13 cellular contexts compared by ENCODE assay signal in the genomic region with DNA sequence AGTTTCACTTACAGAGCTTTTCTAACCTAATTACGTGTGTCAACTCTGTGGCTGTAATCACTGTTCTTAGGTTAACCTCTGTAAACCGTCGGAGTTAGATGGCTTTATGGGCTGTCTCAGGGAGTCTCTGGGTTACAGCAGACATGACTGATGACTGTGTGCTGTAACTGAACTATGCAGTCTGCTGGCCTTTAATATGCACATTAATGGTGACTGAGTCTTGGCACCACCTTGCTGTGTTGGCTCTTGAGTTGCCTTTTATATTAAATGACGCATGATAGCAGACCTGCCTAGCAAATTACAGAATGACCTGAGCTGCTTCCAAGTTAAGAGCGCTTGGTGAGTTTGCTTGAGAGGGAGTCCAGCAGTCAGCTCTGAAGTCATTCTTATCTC.
A peak's percentile ranks its signal among the peaks of the same experiment; 100 is the strongest.
DNase-seq lines count a peak whose midpoint lies in the region; ATAC-seq and TF ChIP-seq lines count a peak whose summit lies in the region.
"Had no signal": no experiment of that assay in that cellular context is flagged by ENCODE, and none has a peak within 500 bp of the region (broad histone marks: within the 10 kb centered on the region; RNA-seq: fewer than 3 reads in every experiment).

No MANE protein-coding gene starts in this region.

- no peaks in the 10 kb centered on the region for H3K27me3 ChIP-seq in rectal smooth muscle tissue (ENCODE audit: control insufficient read depth, insufficient read depth, low read length)
- H3K27me3 ChIP-seq: Peyer's patch had no signal

- no peak overlapping the region for H3K27ac Mint-ChIP-seq in activated CD8-positive, alpha-beta T cell treated with anti-CD3 and anti-CD28 coated beads for 36 hours

- no peaks in the 10 kb centered on the region for H3K36me3 ChIP-seq in HEK293 (ENCODE audit: control insufficient read depth in 2 of 2, insufficient read depth in 1 of 2, low read length in 2 of 2)
- no peaks in the 10 kb centered on the region for H3K36me3 ChIP-seq in rectal smooth muscle tissue (ENCODE audit: control insufficient read depth, insufficient read depth, low read length)
- H3K36me3 ChIP-seq: Peyer's patch had no signal

- no peak for TF ChIP-seq CTCF in HEK293 (tag by site-specific recombination; IDR thresholded peaks at IDR 0.05)
- no peak for TF ChIP-seq CTCF in activated CD8-positive, alpha-beta T cell treated with anti-CD3 and anti-CD28 coated beads for 36 hours (IDR thresholded peaks at IDR 0.05)

- intact Hi-C loops in activated CD8-positive, alpha-beta T cell treated with anti-CD3 and anti-CD28 coated beads for 36 hours (cut with micrococcal nuclease): no loop called here

- peak; percentile 14 for DNase-seq in NCI-H2227 treated with DMSO at 0.1 percent for 48 hours (lab: John Stamatoyannopoulos, UW)
- no peak for DNase-seq in activated CD8-positive, alpha-beta T cell treated with anti-CD3 and anti-CD28 coated beads for 36 hours
- no peak for DNase-seq in HK-2 (ENCODE audit: unreplicated experiment)
- DNase-seq in activated naive CD4-positive, alpha-beta T cell treated with Interleukin-2 at 50 U/mL for 16 hours: no peak
- DNase-seq: activated CD4-positive, alpha-beta T cell treated with anti-CD3 and anti-CD28 coated beads, Interleukin-2, amount 50 U/mL, for 4 hours; foreskin fibroblast; stimulated activated naive CD8-positive, alpha-beta T cell treated with anti-CD3 and anti-CD28 coated beads, Interleukin-15, Interleukin-2, amounts not matched to agents 100 U/mL and 50 U/mL, for 24 hours had no signal

- H3K27ac ChIP-seq in HEK293 (ENCODE audit: extremely low read depth, low read depth, low read length) (no peak overlapping the region), rectal smooth muscle tissue (ENCODE audit: low read depth, low read length) (peak overlapping the region; percentile 38)
- H3K27ac ChIP-seq: KMS-11, Peyer's patch had no signal

- ATAC-seq in esophagus mucosa (peak; percentile 81), GM19351 (IDR thresholded peaks at IDR 0.05; ENCODE audit: unreplicated experiment) (no peak)
- ATAC-seq in activated CD8-positive, alpha-beta T cell treated with anti-CD3 and anti-CD28 coated beads for 36 hours: no peak
- ATAC-seq: stimulated activated naive CD8-positive, alpha-beta T cell treated with anti-CD3 and anti-CD28 coated beads, Interleukin-15, Interleukin-2, amounts not matched to agents 100 U/mL and 50 U/mL, for 24 hours had no signal

- no peaks in the 10 kb centered on the region for H3K36me3 Mint-ChIP-seq in activated CD8-positive, alpha-beta T cell treated with anti-CD3 and anti-CD28 coated beads for 36 hours (ENCODE audit: low read depth)

- no peaks in the 10 kb centered on the region for H3K9me3 Mint-ChIP-seq in activated CD8-positive, alpha-beta T cell treated with anti-CD3 and anti-CD28 coated beads for 36 hours

- H3K9me3 ChIP-seq in HEK293 (ENCODE audit: control insufficient read depth, insufficient read depth, low read depth, low read length): no peaks in the 10 kb centered on the region
- H3K9me3 ChIP-seq: Peyer's patch had no signal

- peaks cover 7% of the 10 kb centered on the region for H3K27me3 Mint-ChIP-seq in activated CD8-positive, alpha-beta T cell treated with anti-CD3 and anti-CD28 coated beads for 36 hours

- H3K4me3 ChIP-seq in HEK293 (ENCODE audit: low read depth, low read length): no peak overlapping the region
- no peak overlapping the region for H3K4me3 ChIP-seq in rectal smooth muscle tissue (ENCODE audit: low read length)
- H3K4me3 ChIP-seq: Peyer's patch had no signal

- no peak overlapping the region for H3K4me3 Mint-ChIP-seq in activated CD8-positive, alpha-beta T cell treated with anti-CD3 and anti-CD28 coated beads for 36 hours

- H3K4me1 ChIP-seq in HEK293 (ENCODE audit: control insufficient read depth, insufficient read depth, low read length): peaks cover 6% of the 10 kb centered on the region; the same call in 1 of the 2 replicates
- peaks cover 41% of the 10 kb centered on the region for H3K4me1 ChIP-seq in rectal smooth muscle tissue (ENCODE audit: control insufficient read depth, insufficient read depth, low read length)
- H3K4me1 ChIP-seq: Peyer's patch had no signal

- CTCF ChIA-PET in HEK293 (lab: Yijun Ruan, JAX): interaction anchor here (0.5 to 0.6 kb wide), 2 partner anchors 8 to 316 kb away, joined by 3 to 5 read pairs; no protein-coding TSS in a partner anchor
- CTCF ChIA-PET in activated CD8-positive, alpha-beta T cell treated with anti-CD3 and anti-CD28 coated beads for 36 hours (lab: Charles Lee): no interaction called here

- no peak overlapping the region for H3K9ac ChIP-seq in rectal smooth muscle tissue (ENCODE audit: low read length)
- H3K9ac ChIP-seq: KMS-11 had no signal

- H3K4me1 Mint-ChIP-seq in activated CD8-positive, alpha-beta T cell treated with anti-CD3 and anti-CD28 coated beads for 36 hours (ENCODE audit: low read depth): no peaks in the 10 kb centered on the region

- POLR2A ChIA-PET in HEK293 (lab: Yijun Ruan, JAX): interaction anchor here (1.3 kb wide), 1 partner anchor 296 kb away, joined by 3 read pairs; no protein-coding TSS in a partner anchor
- POLR2A ChIA-PET in activated CD8-positive, alpha-beta T cell treated with anti-CD3 and anti-CD28 coated beads for 36 hours (lab: Charles Lee): no interaction called here

TF ChIP-seq in HEK293, 187 proteins besides CTCF, POLR2A, EP300 and RAD21:
- TF ChIP-seq MYNN (tag by site-specific recombination; IDR thresholded peaks at IDR 0.05; ENCODE audit: borderline replicate concordance): peak; percentile 68; the same call in 1 of the 2 replicates
- peak; percentile 72 for TF ChIP-seq SP7 (tag by site-specific recombination; IDR thresholded peaks at IDR 0.05)
- TF ChIP-seq ZNF843 (tag by site-specific recombination; IDR thresholded peaks at IDR 0.05): 0 out of 2 replicates have a peak, but pooled peaks have one; percentile 22
- TF ChIP-seq OSR2 (tag by site-specific recombination; IDR thresholded peaks at IDR 0.05): 0 out of 2 replicates have a peak, but pooled peaks have one; percentile 25
- no peak for TF ChIP-seq TCF7L2 (IDR thresholded peaks at IDR 0.05; ENCODE audit: borderline replicate concordance, low read depth, low read length)
